31 cellular contexts compared by ENCODE assay signal in the genomic region with DNA sequence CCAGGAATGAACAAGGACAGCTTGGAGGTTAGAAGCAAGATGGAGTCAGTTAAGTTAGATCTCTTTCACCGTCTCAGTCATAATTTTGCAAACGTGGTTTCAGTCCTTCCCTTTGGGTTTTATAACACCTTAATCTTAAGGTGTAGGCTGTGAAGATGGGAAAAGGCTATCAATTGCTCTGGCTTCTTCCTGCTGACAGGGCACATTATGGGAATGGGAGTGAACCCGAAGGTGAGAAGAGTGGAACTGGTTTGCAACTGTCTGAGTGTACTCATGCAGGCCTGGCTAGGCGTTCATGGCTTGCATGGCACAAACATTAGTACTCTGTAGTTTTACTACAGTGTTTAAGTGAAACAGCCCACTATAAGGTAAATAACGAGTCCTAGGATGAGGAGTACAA.
"Had no signal": no experiment of that assay in that cellular context is flagged by ENCODE, and none has a peak within 500 bp of the region (broad histone marks: within the 10 kb centered on the region; RNA-seq: fewer than 3 reads in every experiment).

No MANE protein-coding gene starts in this region.

- H3K4me3 Mint-ChIP-seq: naive thymus-derived CD8-positive, alpha-beta T cell; natural killer cell treated with Interleukin-12 subunit alpha and Interleukin-12 subunit beta and Interleukin-15 and Interleukin-18, amount 100 ng/mL, for 72 hours; nephron progenitor cell; neural crest cell; stimulated activated memory B cell treated with anti-CD40 and anti-IgM and Interleukin-4, amounts not matched to agents 10 μg/mL and 1 μg/mL and 100 μg/mL, for 72 hours; stimulated activated naive CD8-positive, alpha-beta T cell treated with anti-CD3 and anti-CD28 coated beads, Interleukin-15, amount 100 ng/mL, for 72 hours; type B pancreatic cell had no signal

- H3K9me3 Mint-ChIP-seq: naive thymus-derived CD8-positive, alpha-beta T cell; natural killer cell treated with Interleukin-12 subunit alpha and Interleukin-12 subunit beta and Interleukin-15 and Interleukin-18, amount 100 ng/mL, for 72 hours; neural crest cell; stimulated activated memory B cell treated with anti-CD40 and anti-IgM and Interleukin-4, amounts not matched to agents 10 μg/mL and 1 μg/mL and 100 μg/mL, for 72 hours; stimulated activated naive CD8-positive, alpha-beta T cell treated with anti-CD3 and anti-CD28 coated beads, Interleukin-15, amount 100 ng/mL, for 72 hours had no signal

- H3K4me2 ChIP-seq: smooth muscle cell had no signal

- H3K4me3 ChIP-seq: pancreas, psoas muscle, skin epidermis, smooth muscle cell, spleen, suprapubic skin, testis, tibial artery, transverse colon, upper lobe of right lung, uterus had no signal

- FAIRE-seq: pancreas had no signal

- H3K9me3 ChIP-seq: neutrophil, pancreas, psoas muscle, spleen, suprapubic skin, testis, tibial artery, transverse colon, upper lobe of right lung, uterus had no signal

- H3K27me3 ChIP-seq: neutrophil, pancreas, spleen, suprapubic skin, testis, tibial artery, transverse colon, upper lobe of right lung, uterus had no signal

- H3K27ac ChIP-seq: neutrophil, pancreas, psoas muscle, skin epidermis, spleen, suprapubic skin, testis, tibial artery, transverse colon, upper lobe of right lung, uterus had no signal

- DNase-seq: naive thymus-derived CD8-positive, alpha-beta T cell; nephron progenitor cell; nucleus accumbens; pancreas; psoas muscle; right cardiac atrium; spleen; stimulated activated CD4-positive, alpha-beta T cell treated with anti-CD3 and anti-CD28 coated beads, Interleukin-12 subunit alpha, Interleukin-12 subunit beta, amount 100 ng/mL, for 4 hours; stimulated activated CD4-positive, alpha-beta T cell treated with anti-CD3 and anti-CD28 coated beads, Interleukin-1b, Interleukin-23, amount 100 ng/mL, for 48 hours; stimulated activated CD4-positive, alpha-beta T cell treated with anti-CD3 and anti-CD28 coated beads, Interleukin-4, amount 100 ng/mL, for 1 hour; stimulated activated CD4-positive, alpha-beta T cell treated with anti-CD3 and anti-CD28 coated beads, Interleukin-4, amount 100 ng/mL, for 4 hours; stimulated activated CD8-positive, alpha-beta memory T cell treated with anti-CD3 and anti-CD28 coated beads, Interleukin-4, amount 100 ng/mL, for 48 hours; stimulated activated naive CD4-positive, alpha-beta T cell; stimulated activated naive CD8-positive, alpha-beta T cell treated with anti-CD3 and anti-CD28 coated beads, Interleukin-15, amount 100 ng/mL, for 72 hours; stimulated activated naive CD8-positive, alpha-beta T cell treated with anti-CD3 and anti-CD28 coated beads, Interleukin-15, Interleukin-2, amounts not matched to agents 100 U/mL and 50 U/mL, for 24 hours; substantia nigra; testis; tibial artery; transverse colon; upper lobe of right lung; uterus had no signal

- H3K36me3 ChIP-seq: uterus had no signal

- H3K4me1 Mint-ChIP-seq: nephron progenitor cell; neural crest cell; stimulated activated memory B cell treated with anti-CD40 and anti-IgM and Interleukin-4, amounts not matched to agents 10 μg/mL and 1 μg/mL and 100 μg/mL, for 72 hours had no signal

- H3K27me3 Mint-ChIP-seq: naive thymus-derived CD8-positive, alpha-beta T cell; natural killer cell treated with Interleukin-12 subunit alpha and Interleukin-12 subunit beta and Interleukin-15 and Interleukin-18, amount 100 ng/mL, for 72 hours; progenitor cell of endocrine pancreas; stimulated activated memory B cell treated with anti-CD40 and anti-IgM and Interleukin-4, amounts not matched to agents 10 μg/mL and 1 μg/mL and 100 μg/mL, for 72 hours; stimulated activated naive CD8-positive, alpha-beta T cell treated with anti-CD3 and anti-CD28 coated beads, Interleukin-15, amount 100 ng/mL, for 72 hours; type B pancreatic cell had no signal

- H3K4me1 ChIP-seq: pancreas, psoas muscle, spleen, suprapubic skin, testis, tibial artery, transverse colon, upper lobe of right lung, uterus had no signal

- ATAC-seq: naive thymus-derived CD8-positive, alpha-beta T cell; natural killer cell treated with Interleukin-12 subunit alpha and Interleukin-12 subunit beta and Interleukin-15 and Interleukin-18, amount 100 ng/mL, for 72 hours; pancreas; psoas muscle; right cardiac atrium; sciatic nerve; stimulated activated memory B cell treated with anti-CD40 and anti-IgM and Interleukin-4, amounts not matched to agents 10 μg/mL and 1 μg/mL and 100 μg/mL, for 72 hours; stimulated activated naive CD8-positive, alpha-beta T cell treated with anti-CD3 and anti-CD28 coated beads, Interleukin-15, amount 100 ng/mL, for 72 hours; stimulated activated naive CD8-positive, alpha-beta T cell treated with anti-CD3 and anti-CD28 coated beads, Interleukin-15, Interleukin-2, amounts not matched to agents 100 U/mL and 50 U/mL, for 24 hours; upper lobe of right lung had no signal

- H3K27ac Mint-ChIP-seq: natural killer cell treated with Interleukin-12 subunit alpha and Interleukin-12 subunit beta and Interleukin-15 and Interleukin-18, amount 100 ng/mL, for 72 hours; nephron progenitor cell; progenitor cell of endocrine pancreas; stimulated activated memory B cell treated with anti-CD40 and anti-IgM and Interleukin-4, amounts not matched to agents 10 μg/mL and 1 μg/mL and 100 μg/mL, for 72 hours; type B pancreatic cell had no signal
